Comparison of ENCODE assay signal across 1 cellular context in genomic region chrX:2342878-2343277, GRCh38.
TF ChIP-seq lines count a peak whose summit lies in the region.

No MANE protein-coding gene starts in this region.

TF ChIP-seq in K562, 482 proteins besides CTCF, POLR2A, EP300 and RAD21 (continued from another document):
- TF ChIP-seq YY1 (IDR thresholded peaks at IDR 0.05; ENCODE audit: borderline replicate concordance in 1 of 3, control insufficient read depth in 1 of 3, extremely low read depth in 1 of 3, insufficient read depth in 3 of 3, insufficient read length in 1 of 3, insufficient replicate concordance in 2 of 3, low read depth in 1 of 3, low read length in 2 of 3) (peak in 1 of 3 experiments; percentile 40), SMARCA4 (IDR thresholded peaks at IDR 0.05) (0 out of 2 replicates have a peak, but pooled peaks have one; percentile 15), ATF3 (IDR thresholded peaks at IDR 0.05) (peak; percentile 30; the same call in 1 of the 2 replicates), ATF3 (CRISPR knock-in tag; conservative IDR thresholded peaks at IDR 0.05) (no peak), ZNF511 (CRISPR knock-in tag; IDR thresholded peaks at IDR 0.05) (no peak), FOSL1 (tag; conservative IDR thresholded peaks at IDR 0.05) (peak; percentile 54)
